1 cellular context compared by ENCODE assay signal in genomic region chrX:9829308-9830267, GRCh38.
TF ChIP-seq lines count a peak whose summit lies in the region.

No MANE protein-coding gene starts in this region.

TF ChIP-seq in GM12878, 131 proteins besides CTCF, POLR2A, EP300 and RAD21 (continued from another document and continues in another):
- peak; percentile 58; the same call in 1 of the 2 replicates for TF ChIP-seq NR2F1 (conservative IDR thresholded peaks at IDR 0.05)
- peak; percentile 68 to 75 for TF ChIP-seq BHLHE40 (IDR thresholded peaks at IDR 0.05; ENCODE audit: borderline replicate concordance in 1 of 2, low read depth in 2 of 2, low read length in 1 of 2)
- TF ChIP-seq CHD4 (IDR thresholded peaks at IDR 0.05) = no peak
- TF ChIP-seq STAT3 (IDR thresholded peaks at IDR 0.05; ENCODE audit: low read depth, low read length) = no peak
- TF ChIP-seq ESRRA (IDR thresholded peaks at IDR 0.05; ENCODE audit: low read length) = no peak
- TF ChIP-seq ATF3 (IDR thresholded peaks at IDR 0.05; ENCODE audit: borderline replicate concordance, extremely low read depth, low read depth, low read length) = no peak
- TF ChIP-seq FOXK2 (IDR thresholded peaks at IDR 0.05) = no peak
- TF ChIP-seq GABPA (IDR thresholded peaks at IDR 0.05; ENCODE audit: low read depth) = peak; percentile 57
- TF ChIP-seq, protein P1, sequence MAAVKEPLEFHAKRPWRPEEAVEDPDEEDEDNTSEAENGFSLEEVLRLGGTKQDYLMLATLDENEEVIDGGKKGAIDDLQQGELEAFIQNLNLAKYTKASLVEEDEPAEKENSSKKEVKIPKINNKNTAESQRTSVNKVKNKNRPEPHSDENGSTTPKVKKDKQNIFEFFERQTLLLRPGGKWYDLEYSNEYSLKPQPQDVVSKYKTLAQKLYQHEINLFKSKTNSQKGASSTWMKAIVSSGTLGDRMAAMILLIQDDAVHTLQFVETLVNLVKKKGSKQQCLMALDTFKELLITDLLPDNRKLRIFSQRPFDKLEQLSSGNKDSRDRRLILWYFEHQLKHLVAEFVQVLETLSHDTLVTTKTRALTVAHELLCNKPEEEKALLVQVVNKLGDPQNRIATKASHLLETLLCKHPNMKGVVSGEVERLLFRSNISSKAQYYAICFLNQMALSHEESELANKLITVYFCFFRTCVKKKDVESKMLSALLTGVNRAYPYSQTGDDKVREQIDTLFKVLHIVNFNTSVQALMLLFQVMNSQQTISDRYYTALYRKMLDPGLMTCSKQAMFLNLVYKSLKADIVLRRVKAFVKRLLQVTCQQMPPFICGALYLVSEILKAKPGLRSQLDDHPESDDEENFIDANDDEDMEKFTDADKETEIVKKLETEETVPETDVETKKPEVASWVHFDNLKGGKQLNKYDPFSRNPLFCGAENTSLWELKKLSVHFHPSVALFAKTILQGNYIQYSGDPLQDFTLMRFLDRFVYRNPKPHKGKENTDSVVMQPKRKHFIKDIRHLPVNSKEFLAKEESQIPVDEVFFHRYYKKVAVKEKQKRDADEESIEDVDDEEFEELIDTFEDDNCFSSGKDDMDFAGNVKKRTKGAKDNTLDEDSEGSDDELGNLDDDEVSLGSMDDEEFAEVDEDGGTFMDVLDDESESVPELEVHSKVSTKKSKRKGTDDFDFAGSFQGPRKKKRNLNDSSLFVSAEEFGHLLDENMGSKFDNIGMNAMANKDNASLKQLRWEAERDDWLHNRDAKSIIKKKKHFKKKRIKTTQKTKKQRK (IDR thresholded peaks at IDR 0.05; ENCODE audit: low read depth, low read length) = no peak
- no peak for TF ChIP-seq CHD1 (IDR thresholded peaks at IDR 0.05; ENCODE audit: low read depth, low read length)
- peak; percentile 68 for TF ChIP-seq PAX5 (IDR thresholded peaks at IDR 0.05; ENCODE audit: borderline replicate concordance, low read depth, low read length)
- peak; percentile 74; the same call in 1 of the 2 replicates for TF ChIP-seq JUND (IDR thresholded peaks at IDR 0.05; ENCODE audit: low read depth, low read length)
- TF ChIP-seq SREBF2 (IDR thresholded peaks at IDR 0.05; ENCODE audit: low read length) = no peak
- TF ChIP-seq BACH1 (IDR thresholded peaks at IDR 0.05; ENCODE audit: borderline replicate concordance) = peak; percentile 91; the same call in 1 of the 2 replicates
- TF ChIP-seq, protein P2, sequence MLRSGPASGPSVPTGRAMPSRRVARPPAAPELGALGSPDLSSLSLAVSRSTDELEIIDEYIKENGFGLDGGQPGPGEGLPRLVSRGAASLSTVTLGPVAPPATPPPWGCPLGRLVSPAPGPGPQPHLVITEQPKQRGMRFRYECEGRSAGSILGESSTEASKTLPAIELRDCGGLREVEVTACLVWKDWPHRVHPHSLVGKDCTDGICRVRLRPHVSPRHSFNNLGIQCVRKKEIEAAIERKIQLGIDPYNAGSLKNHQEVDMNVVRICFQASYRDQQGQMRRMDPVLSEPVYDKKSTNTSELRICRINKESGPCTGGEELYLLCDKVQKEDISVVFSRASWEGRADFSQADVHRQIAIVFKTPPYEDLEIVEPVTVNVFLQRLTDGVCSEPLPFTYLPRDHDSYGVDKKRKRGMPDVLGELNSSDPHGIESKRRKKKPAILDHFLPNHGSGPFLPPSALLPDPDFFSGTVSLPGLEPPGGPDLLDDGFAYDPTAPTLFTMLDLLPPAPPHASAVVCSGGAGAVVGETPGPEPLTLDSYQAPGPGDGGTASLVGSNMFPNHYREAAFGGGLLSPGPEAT (IDR thresholded peaks at IDR 0.05; ENCODE audit: low read depth) = peak; percentile 90
- TF ChIP-seq MXI1 (IDR thresholded peaks at IDR 0.05; ENCODE audit: low read depth, low read length) = no peak
- peak; percentile 91 for TF ChIP-seq NFIC (IDR thresholded peaks at IDR 0.05; ENCODE audit: low read depth, low read length)
- no peak for TF ChIP-seq PAX8 (IDR thresholded peaks at IDR 0.05)
- peak; percentile 84; the same call in 1 of the 2 replicates for TF ChIP-seq FOXM1 (IDR thresholded peaks at IDR 0.05; ENCODE audit: low read depth, low read length)
- no peak for TF ChIP-seq USF2 (IDR thresholded peaks at IDR 0.05; ENCODE audit: borderline replicate concordance, low read depth, low read length)
- TF ChIP-seq SMAD1 (IDR thresholded peaks at IDR 0.05; ENCODE audit: low read depth, partially characterized antibody) = no peak
- TF ChIP-seq BMI1 (IDR thresholded peaks at IDR 0.05; ENCODE audit: borderline replicate concordance) = peak; percentile 73
- TF ChIP-seq, protein P3, sequence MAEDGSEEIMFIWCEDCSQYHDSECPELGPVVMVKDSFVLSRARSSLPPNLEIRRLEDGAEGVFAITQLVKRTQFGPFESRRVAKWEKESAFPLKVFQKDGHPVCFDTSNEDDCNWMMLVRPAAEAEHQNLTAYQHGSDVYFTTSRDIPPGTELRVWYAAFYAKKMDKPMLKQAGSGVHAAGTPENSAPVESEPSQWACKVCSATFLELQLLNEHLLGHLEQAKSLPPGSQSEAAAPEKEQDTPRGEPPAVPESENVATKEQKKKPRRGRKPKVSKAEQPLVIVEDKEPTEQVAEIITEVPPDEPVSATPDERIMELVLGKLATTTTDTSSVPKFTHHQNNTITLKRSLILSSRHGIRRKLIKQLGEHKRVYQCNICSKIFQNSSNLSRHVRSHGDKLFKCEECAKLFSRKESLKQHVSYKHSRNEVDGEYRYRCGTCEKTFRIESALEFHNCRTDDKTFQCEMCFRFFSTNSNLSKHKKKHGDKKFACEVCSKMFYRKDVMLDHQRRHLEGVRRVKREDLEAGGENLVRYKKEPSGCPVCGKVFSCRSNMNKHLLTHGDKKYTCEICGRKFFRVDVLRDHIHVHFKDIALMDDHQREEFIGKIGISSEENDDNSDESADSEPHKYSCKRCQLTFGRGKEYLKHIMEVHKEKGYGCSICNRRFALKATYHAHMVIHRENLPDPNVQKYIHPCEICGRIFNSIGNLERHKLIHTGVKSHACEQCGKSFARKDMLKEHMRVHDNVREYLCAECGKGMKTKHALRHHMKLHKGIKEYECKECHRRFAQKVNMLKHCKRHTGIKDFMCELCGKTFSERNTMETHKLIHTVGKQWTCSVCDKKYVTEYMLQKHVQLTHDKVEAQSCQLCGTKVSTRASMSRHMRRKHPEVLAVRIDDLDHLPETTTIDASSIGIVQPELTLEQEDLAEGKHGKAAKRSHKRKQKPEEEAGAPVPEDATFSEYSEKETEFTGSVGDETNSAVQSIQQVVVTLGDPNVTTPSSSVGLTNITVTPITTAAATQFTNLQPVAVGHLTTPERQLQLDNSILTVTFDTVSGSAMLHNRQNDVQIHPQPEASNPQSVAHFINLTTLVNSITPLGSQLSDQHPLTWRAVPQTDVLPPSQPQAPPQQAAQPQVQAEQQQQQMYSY (CRISPR knock-in tag; IDR thresholded peaks at IDR 0.05) = no peak
- peak; percentile 92 for TF ChIP-seq BCL11A (IDR thresholded peaks at IDR 0.05; ENCODE audit: low read depth, low read length)
- no peak for TF ChIP-seq NRF1 (conservative IDR thresholded peaks at IDR 0.05; ENCODE audit: low read depth, low read length)
- no peak for TF ChIP-seq NKRF (conservative IDR thresholded peaks at IDR 0.05)
- TF ChIP-seq YY1 (IDR thresholded peaks at IDR 0.05; ENCODE audit: low read depth, low read length) = no peak
- TF ChIP-seq, protein P4, sequence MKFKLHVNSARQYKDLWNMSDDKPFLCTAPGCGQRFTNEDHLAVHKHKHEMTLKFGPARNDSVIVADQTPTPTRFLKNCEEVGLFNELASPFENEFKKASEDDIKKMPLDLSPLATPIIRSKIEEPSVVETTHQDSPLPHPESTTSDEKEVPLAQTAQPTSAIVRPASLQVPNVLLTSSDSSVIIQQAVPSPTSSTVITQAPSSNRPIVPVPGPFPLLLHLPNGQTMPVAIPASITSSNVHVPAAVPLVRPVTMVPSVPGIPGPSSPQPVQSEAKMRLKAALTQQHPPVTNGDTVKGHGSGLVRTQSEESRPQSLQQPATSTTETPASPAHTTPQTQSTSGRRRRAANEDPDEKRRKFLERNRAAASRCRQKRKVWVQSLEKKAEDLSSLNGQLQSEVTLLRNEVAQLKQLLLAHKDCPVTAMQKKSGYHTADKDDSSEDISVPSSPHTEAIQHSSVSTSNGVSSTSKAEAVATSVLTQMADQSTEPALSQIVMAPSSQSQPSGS (IDR thresholded peaks at IDR 0.05; ENCODE audit: low read length) = peak; percentile 78
- no peak for TF ChIP-seq HCFC1 (IDR thresholded peaks at IDR 0.05; ENCODE audit: low read length)
- TF ChIP-seq ZNF217 (IDR thresholded peaks at IDR 0.05) = peak; percentile 76; the same call in 1 of the 2 replicates
- peak; percentile 94 for TF ChIP-seq DPF2 (IDR thresholded peaks at IDR 0.05)
- TF ChIP-seq, protein P5, sequence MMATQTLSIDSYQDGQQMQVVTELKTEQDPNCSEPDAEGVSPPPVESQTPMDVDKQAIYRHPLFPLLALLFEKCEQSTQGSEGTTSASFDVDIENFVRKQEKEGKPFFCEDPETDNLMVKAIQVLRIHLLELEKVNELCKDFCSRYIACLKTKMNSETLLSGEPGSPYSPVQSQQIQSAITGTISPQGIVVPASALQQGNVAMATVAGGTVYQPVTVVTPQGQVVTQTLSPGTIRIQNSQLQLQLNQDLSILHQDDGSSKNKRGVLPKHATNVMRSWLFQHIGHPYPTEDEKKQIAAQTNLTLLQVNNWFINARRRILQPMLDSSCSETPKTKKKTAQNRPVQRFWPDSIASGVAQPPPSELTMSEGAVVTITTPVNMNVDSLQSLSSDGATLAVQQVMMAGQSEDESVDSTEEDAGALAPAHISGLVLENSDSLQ (IDR thresholded peaks at IDR 0.05) = no peak
- no peak for TF ChIP-seq KLF5 (IDR thresholded peaks at IDR 0.05; ENCODE audit: partially characterized antibody)
- no peak; the same call in 1 of the 2 replicates for TF ChIP-seq MTA3 (IDR thresholded peaks at IDR 0.05; ENCODE audit: borderline replicate concordance, low read length)
- TF ChIP-seq NR2C1 (IDR thresholded peaks at IDR 0.05) = no peak
- TF ChIP-seq RB1 (IDR thresholded peaks at IDR 0.05; ENCODE audit: borderline replicate concordance) = no peak
- peak; percentile 92 for TF ChIP-seq EED (IDR thresholded peaks at IDR 0.05; ENCODE audit: low read depth)
- no peak for TF ChIP-seq SIX5 (IDR thresholded peaks at IDR 0.05; ENCODE audit: low read depth, low read length, severe bottlenecking)
- TF ChIP-seq, protein P6, sequence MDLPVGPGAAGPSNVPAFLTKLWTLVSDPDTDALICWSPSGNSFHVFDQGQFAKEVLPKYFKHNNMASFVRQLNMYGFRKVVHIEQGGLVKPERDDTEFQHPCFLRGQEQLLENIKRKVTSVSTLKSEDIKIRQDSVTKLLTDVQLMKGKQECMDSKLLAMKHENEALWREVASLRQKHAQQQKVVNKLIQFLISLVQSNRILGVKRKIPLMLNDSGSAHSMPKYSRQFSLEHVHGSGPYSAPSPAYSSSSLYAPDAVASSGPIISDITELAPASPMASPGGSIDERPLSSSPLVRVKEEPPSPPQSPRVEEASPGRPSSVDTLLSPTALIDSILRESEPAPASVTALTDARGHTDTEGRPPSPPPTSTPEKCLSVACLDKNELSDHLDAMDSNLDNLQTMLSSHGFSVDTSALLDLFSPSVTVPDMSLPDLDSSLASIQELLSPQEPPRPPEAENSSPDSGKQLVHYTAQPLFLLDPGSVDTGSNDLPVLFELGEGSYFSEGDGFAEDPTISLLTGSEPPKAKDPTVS (IDR thresholded peaks at IDR 0.05; ENCODE audit: low read depth, low read length) = no peak
- no peak for TF ChIP-seq CBX3 (IDR thresholded peaks at IDR 0.05; ENCODE audit: borderline replicate concordance, low read depth)
- TF ChIP-seq PML (IDR thresholded peaks at IDR 0.05; ENCODE audit: low read length) = no peak
- TF ChIP-seq CHD2 (IDR thresholded peaks at IDR 0.05; ENCODE audit: borderline replicate concordance, low read depth, low read length) = no peak
- no peak for TF ChIP-seq TAF1 (IDR thresholded peaks at IDR 0.05; ENCODE audit: borderline replicate concordance, low read depth, low read length)
